In genomic region chr1:204358605-204359004, GRCh38 we compare ENCODE assay signal across 17 cellular contexts. TPM values are rescaled to one million over a fixed set of nuclear protein-coding genes. Genes with fewer than 3 reads are reported as not detected.
DNase-seq lines count a peak whose midpoint lies in the region; ATAC-seq and TF ChIP-seq lines count a peak whose summit lies in the region.
"Had no signal": no experiment of that assay in that cellular context is flagged by ENCODE, and none has a peak within 500 bp of the region (broad histone marks: within the 10 kb centered on the region; RNA-seq: fewer than 3 reads in every experiment).

No MANE protein-coding gene starts in this region.

- CTCF ChIA-PET in CD8-positive, alpha-beta memory T cell (lab: Charles Lee) = interaction anchor here (1.1 kb wide), 1 partner anchor 15 kb away, joined by 3 read pairs; no protein-coding TSS in a partner anchor

- no peaks in the 10 kb centered on the region for H3K9me2 ChIP-seq in GM23338 (ENCODE audit: insufficient read depth)

- 0 out of 2 replicates have a peak, but pooled peaks cover 3% of the 10 kb centered on the region for H3F3A ChIP-seq in GM23338 (replicated peaks; ENCODE audit: low read depth)

- DNase-seq in GM23338 (ENCODE audit: low spot score) (no peak), NT2/D1 (ENCODE audit: low read depth, low spot score) (no peak), retina (peak; percentile 52), GM03348 (ENCODE audit: low spot score) (no peak), hepatic stellate cell (ENCODE audit: low spot score) (no peak)
- no peak for DNase-seq in CD8-positive, alpha-beta memory T cell
- DNase-seq: activated CD4-positive, alpha-beta T cell treated with anti-CD3 and anti-CD28 coated beads, Interleukin-2, amount 50 U/mL, for 1 hour; activated naive CD4-positive, alpha-beta T cell treated with anti-CD3 and anti-CD28 coated beads for 36 hours; activated T-cell treated with anti-CD3 and anti-CD28 coated beads for 4 hours; Karpas-422; pancreas; RPMI8226; stimulated activated CD4-positive, alpha-beta T cell treated with anti-CD3 and anti-CD28 coated beads, Interleukin-2, amount 100 ng/mL, for 48 hours; SW 1271 had no signal

- no peaks in the 10 kb centered on the region for H3K79me2 ChIP-seq in GM23338 (replicated peaks; ENCODE audit: insufficient read depth)

- POLR2A ChIA-PET in CD8-positive, alpha-beta memory T cell (lab: Charles Lee) = no interaction called here

- H4K20me1 ChIP-seq in GM23338 (replicated peaks; ENCODE audit: insufficient read depth) = no peaks in the 10 kb centered on the region

- peak overlapping the region; percentile 61; the same call in 2 of the 3 replicates for H3K4me3 Mint-ChIP-seq in GM23338
- H3K4me3 Mint-ChIP-seq in CD8-positive, alpha-beta memory T cell = no peak overlapping the region
- H3K4me3 Mint-ChIP-seq: activated naive CD4-positive, alpha-beta T cell treated with anti-CD3 and anti-CD28 coated beads for 36 hours; B cell had no signal

- H3K4me1 Mint-ChIP-seq in GM23338 = peaks cover 34% of the 10 kb centered on the region
- H3K4me1 Mint-ChIP-seq in CD8-positive, alpha-beta memory T cell = peaks cover 0 to 1% (median 1%) of the 10 kb centered on the region in 3 donors

- H3K4me3 ChIP-seq in GM23338 = peak overlapping the region; percentile 61
- no peak overlapping the region for H3K4me3 ChIP-seq in NT2/D1 (ENCODE audit: insufficient read length, low read depth)
- peak overlapping the region; percentile 28 for H3K4me3 ChIP-seq in iPS-18a (ENCODE audit: low read length)
- no peak overlapping the region for H3K4me3 ChIP-seq in CD8-positive, alpha-beta memory T cell (ENCODE audit: low read length)
- H3K4me3 ChIP-seq: pancreas had no signal

- no peak overlapping the region for H3K27ac Mint-ChIP-seq in GM23338
- no peak overlapping the region for H3K27ac Mint-ChIP-seq in CD8-positive, alpha-beta memory T cell
- H3K27ac Mint-ChIP-seq: activated naive CD4-positive, alpha-beta T cell treated with anti-CD3 and anti-CD28 coated beads for 36 hours; B cell had no signal

- H3K27me3 ChIP-seq in GM23338 (ENCODE audit: insufficient read depth) (peaks cover 12% of the 10 kb centered on the region; the same call in 1 of the 2 replicates), NT2/D1 (ENCODE audit: insufficient read depth, insufficient read length) (peaks cover 22% of the 10 kb centered on the region), iPS-18a (ENCODE audit: control insufficient read depth, insufficient read depth, low read length) (peaks cover 21% of the 10 kb centered on the region)
- peaks cover 3% of the 10 kb centered on the region for H3K27me3 ChIP-seq in CD8-positive, alpha-beta memory T cell (ENCODE audit: insufficient read depth, low read length, poor library complexity, severe bottlenecking)
- H3K27me3 ChIP-seq: pancreas had no signal

- H3K27ac ChIP-seq in GM23338 (ENCODE audit: low read depth) (no peak overlapping the region), iPS-18a (ENCODE audit: low read length) (no peak overlapping the region)
- H3K27ac ChIP-seq in CD8-positive, alpha-beta memory T cell (ENCODE audit: low read depth, low read length) = no peak overlapping the region
- H3K27ac ChIP-seq: pancreas had no signal

- no peaks in the 10 kb centered on the region for H3K9me3 Mint-ChIP-seq in GM23338
- no peaks in the 10 kb centered on the region for H3K9me3 Mint-ChIP-seq in CD8-positive, alpha-beta memory T cell
- H3K9me3 Mint-ChIP-seq: activated naive CD4-positive, alpha-beta T cell treated with anti-CD3 and anti-CD28 coated beads for 36 hours had no signal

- H3K9me3 ChIP-seq in NT2/D1 (ENCODE audit: insufficient read depth, low read length) (no peaks in the 10 kb centered on the region), iPS-18a (ENCODE audit: control insufficient read depth, low read depth, low read length) (no peaks in the 10 kb centered on the region)
- no peaks in the 10 kb centered on the region for H3K9me3 ChIP-seq in CD8-positive, alpha-beta memory T cell (ENCODE audit: low read length)
- H3K9me3 ChIP-seq: pancreas had no signal

- H2AFZ ChIP-seq in GM23338 = no peak overlapping the region; the same call in 1 of the 2 replicates

- H3K4me1 ChIP-seq in GM23338 (ENCODE audit: insufficient read depth) (peaks cover 33% of the 10 kb centered on the region), NT2/D1 (ENCODE audit: insufficient read depth, insufficient read length) (peaks cover 16% of the 10 kb centered on the region), iPS-18a (ENCODE audit: control insufficient read depth, low read depth, low read length) (peaks cover 26% of the 10 kb centered on the region)
- peaks cover 5% of the 10 kb centered on the region for H3K4me1 ChIP-seq in CD8-positive, alpha-beta memory T cell (ENCODE audit: insufficient read depth, low read length)

- no peak for ATAC-seq in GM23338
- ATAC-seq: left lobe of liver had no signal

- no peaks in the 10 kb centered on the region for H3K36me3 Mint-ChIP-seq in GM23338 (ENCODE audit: low read depth)
- H3K36me3 Mint-ChIP-seq in CD8-positive, alpha-beta memory T cell = no peaks in the 10 kb centered on the region

- no peak for TF ChIP-seq CTCF in GM23338 (conservative IDR thresholded peaks at IDR 0.05; ENCODE audit: low read depth in 2 of 2)

- peaks cover 21% of the 10 kb centered on the region for H3K27me3 Mint-ChIP-seq in GM23338 (ENCODE audit: insufficient read depth, low read depth, poor library complexity)
- peaks cover 6 to 7% of the 10 kb centered on the region in 2 donors for H3K27me3 Mint-ChIP-seq in CD8-positive, alpha-beta memory T cell

- H3K4me2 ChIP-seq in GM23338 = peak overlapping the region; percentile 85

- H3K36me3 ChIP-seq in GM23338 (ENCODE audit: insufficient read depth) (no peaks in the 10 kb centered on the region), NT2/D1 (ENCODE audit: insufficient read depth, insufficient read length, low read length) (no peaks in the 10 kb centered on the region), iPS-18a (ENCODE audit: control insufficient read depth, low read depth, low read length) (no peaks in the 10 kb centered on the region)
- H3K36me3 ChIP-seq in CD8-positive, alpha-beta memory T cell (ENCODE audit: insufficient read depth, low read length) = no peaks in the 10 kb centered on the region
- H3K36me3 ChIP-seq: pancreas had no signal

- H3K9ac ChIP-seq in NT2/D1 (ENCODE audit: insufficient read length, low read depth) (peak overlapping the region; percentile 57), iPS-18a (ENCODE audit: low read length) (no peak overlapping the region)

TF ChIP-seq in GM23338, 12 proteins besides CTCF, POLR2A, EP300 and RAD21:
- no peak for TF ChIP-seq EZH2phosphoT487 (IDR thresholded peaks at IDR 0.05; ENCODE audit: unreplicated experiment)

RNA-seq across cellular contexts. Expression of gene PLEKHA6, which starts 1.1 kb away (rescaled TPM):
- total RNA-seq in GM23338 (2014; rRNA removed; shearing (Covaris generic)) = 4.3 and 6.2 TPM in 2 replicates
- polyA plus RNA-seq in GM23338 (2016; fragmentation: Nextera tagmentation; extraction: Ambion mirVana) = 2.5 and 2.8 TPM in 2 replicates
- total RNA-seq in CD8-positive, alpha-beta memory T cell = under 1 TPM; 0.09 to 0.13 TPM
- not detected for polyA plus RNA-seq in CD8-positive, alpha-beta memory T cell

RNA-seq across cellular contexts. Expression of gene PPP1R15B, which starts 53.0 kb away (rescaled TPM):
- 58.4 and 64.3 TPM in 2 replicates for total RNA-seq in GM23338 (2014; rRNA removed; shearing (Covaris generic))
- polyA plus RNA-seq in GM23338 (2016; fragmentation: Nextera tagmentation; extraction: Ambion mirVana) = 16.3 and 17.3 TPM in 2 replicates
- 10 to 100 TPM; 80.4 to 82.7 TPM for total RNA-seq in CD8-positive, alpha-beta memory T cell
- 22.3 TPM for polyA plus RNA-seq in CD8-positive, alpha-beta memory T cell

Comparison
In these comparisons a context has a peak if more than half of its experiments do, and no peak if none do; other contexts are left out.
1. H3K4me3 ChIP-seq: peak in GM23338 (single experiment) and iPS-18a (single experiment); none in NT2/D1 (single experiment) and CD8-positive, alpha-beta memory T cell (single experiment).